ENCODE assay signal across 1 cellular context in the genomic region with DNA sequence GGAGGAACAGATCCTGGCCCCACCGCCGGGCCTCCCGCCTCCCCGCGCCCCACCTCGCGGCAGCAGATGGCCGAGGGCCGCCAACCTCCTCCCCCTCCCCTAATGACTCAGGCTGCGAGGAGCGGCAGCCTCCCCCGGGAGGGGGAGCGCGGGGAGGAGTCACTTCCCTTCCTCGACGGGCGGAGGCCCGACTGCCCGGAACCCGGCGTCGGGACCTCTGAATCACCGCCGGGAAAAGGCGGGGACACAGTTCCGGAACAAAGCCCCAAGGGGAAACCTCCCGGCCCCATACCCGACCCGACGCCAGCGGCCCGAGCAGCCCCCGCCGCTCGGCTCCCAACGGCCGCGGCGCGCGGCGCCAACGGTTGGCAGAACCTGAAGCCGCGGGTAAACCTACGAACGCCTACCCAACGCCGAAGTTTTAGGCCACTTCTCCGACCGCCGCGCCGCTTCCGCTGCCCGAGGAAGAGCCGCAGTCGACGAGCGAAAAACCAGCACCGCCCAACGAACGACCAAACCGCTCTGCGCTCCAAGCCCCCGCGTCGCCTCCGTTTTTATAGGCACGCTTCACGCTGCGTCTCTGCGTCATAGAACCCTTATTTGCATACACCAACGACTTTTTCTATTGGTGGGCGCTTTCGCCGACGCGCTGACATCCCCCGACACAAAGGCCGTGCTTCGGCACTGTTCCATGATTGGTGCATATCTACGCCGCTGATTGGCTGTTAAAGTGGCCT.
TF ChIP-seq lines count a peak whose summit lies in the region.

No MANE protein-coding gene starts in this region.

TF ChIP-seq in K562, 482 proteins besides CTCF, POLR2A, EP300 and RAD21 (continued from another document and continues in another):
- TF ChIP-seq GMEB1 (CRISPR knock-in tag; IDR thresholded peaks at IDR 0.05): peak; percentile 98
- peak; percentile 80 for TF ChIP-seq EP400 (IDR thresholded peaks at IDR 0.05)
- TF ChIP-seq, protein P1, sequence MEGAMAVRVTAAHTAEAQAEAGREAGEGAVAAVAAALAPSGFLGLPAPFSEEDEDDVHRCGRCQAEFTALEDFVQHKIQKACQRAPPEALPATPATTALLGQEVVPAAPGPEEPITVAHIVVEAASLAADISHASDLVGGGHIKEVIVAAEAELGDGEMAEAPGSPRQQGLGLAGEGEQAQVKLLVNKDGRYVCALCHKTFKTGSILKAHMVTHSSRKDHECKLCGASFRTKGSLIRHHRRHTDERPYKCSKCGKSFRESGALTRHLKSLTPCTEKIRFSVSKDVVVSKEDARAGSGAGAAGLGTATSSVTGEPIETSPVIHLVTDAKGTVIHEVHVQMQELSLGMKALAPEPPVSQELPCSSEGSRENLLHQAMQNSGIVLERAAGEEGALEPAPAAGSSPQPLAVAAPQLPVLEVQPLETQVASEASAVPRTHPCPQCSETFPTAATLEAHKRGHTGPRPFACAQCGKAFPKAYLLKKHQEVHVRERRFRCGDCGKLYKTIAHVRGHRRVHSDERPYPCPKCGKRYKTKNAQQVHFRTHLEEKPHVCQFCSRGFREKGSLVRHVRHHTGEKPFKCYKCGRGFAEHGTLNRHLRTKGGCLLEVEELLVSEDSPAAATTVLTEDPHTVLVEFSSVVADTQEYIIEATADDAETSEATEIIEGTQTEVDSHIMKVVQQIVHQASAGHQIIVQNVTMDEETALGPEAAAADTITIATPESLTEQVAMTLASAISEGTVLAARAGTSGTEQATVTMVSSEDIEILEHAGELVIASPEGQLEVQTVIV (CRISPR knock-in tag; IDR thresholded peaks at IDR 0.05; ENCODE audit: borderline replicate concordance): no peak; the same call in 1 of the 2 replicates
- no peak for TF ChIP-seq TFE3 (CRISPR knock-in tag; IDR thresholded peaks at IDR 0.05)
- TF ChIP-seq RBM22 (IDR thresholded peaks at IDR 0.05; ENCODE audit: low read depth, low read length, poor library complexity, severe bottlenecking): peak; percentile 99
- TF ChIP-seq ZBTB2 (IDR thresholded peaks at IDR 0.05): peak; percentile 98
- peak; percentile 99 for TF ChIP-seq POLR2H (tag; IDR thresholded peaks at IDR 0.05; ENCODE audit: low read depth)
- TF ChIP-seq KDM4B (IDR thresholded peaks at IDR 0.05; ENCODE audit: borderline replicate concordance in 2 of 2, low read depth in 1 of 2): no peak
- no peak for TF ChIP-seq SRSF3 (IDR thresholded peaks at IDR 0.05; ENCODE audit: insufficient read depth, low read length)
- TF ChIP-seq SMAD4 (CRISPR knock-in tag; conservative IDR thresholded peaks at IDR 0.05): peak; percentile 72
- TF ChIP-seq ETV5 (CRISPR knock-in tag; IDR thresholded peaks at IDR 0.05; ENCODE audit: low read depth): peak; percentile 89
- peak; percentile 37; the same call in 1 of the 2 replicates for TF ChIP-seq HOXB6 (CRISPR knock-in tag; IDR thresholded peaks at IDR 0.05; ENCODE audit: borderline replicate concordance)
- no peak for TF ChIP-seq ZBTB34 (CRISPR knock-in tag; IDR thresholded peaks at IDR 0.05)
- TF ChIP-seq, protein P2, sequence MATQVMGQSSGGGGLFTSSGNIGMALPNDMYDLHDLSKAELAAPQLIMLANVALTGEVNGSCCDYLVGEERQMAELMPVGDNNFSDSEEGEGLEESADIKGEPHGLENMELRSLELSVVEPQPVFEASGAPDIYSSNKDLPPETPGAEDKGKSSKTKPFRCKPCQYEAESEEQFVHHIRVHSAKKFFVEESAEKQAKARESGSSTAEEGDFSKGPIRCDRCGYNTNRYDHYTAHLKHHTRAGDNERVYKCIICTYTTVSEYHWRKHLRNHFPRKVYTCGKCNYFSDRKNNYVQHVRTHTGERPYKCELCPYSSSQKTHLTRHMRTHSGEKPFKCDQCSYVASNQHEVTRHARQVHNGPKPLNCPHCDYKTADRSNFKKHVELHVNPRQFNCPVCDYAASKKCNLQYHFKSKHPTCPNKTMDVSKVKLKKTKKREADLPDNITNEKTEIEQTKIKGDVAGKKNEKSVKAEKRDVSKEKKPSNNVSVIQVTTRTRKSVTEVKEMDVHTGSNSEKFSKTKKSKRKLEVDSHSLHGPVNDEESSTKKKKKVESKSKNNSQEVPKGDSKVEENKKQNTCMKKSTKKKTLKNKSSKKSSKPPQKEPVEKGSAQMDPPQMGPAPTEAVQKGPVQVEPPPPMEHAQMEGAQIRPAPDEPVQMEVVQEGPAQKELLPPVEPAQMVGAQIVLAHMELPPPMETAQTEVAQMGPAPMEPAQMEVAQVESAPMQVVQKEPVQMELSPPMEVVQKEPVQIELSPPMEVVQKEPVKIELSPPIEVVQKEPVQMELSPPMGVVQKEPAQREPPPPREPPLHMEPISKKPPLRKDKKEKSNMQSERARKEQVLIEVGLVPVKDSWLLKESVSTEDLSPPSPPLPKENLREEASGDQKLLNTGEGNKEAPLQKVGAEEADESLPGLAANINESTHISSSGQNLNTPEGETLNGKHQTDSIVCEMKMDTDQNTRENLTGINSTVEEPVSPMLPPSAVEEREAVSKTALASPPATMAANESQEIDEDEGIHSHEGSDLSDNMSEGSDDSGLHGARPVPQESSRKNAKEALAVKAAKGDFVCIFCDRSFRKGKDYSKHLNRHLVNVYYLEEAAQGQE (CRISPR knock-in tag; IDR thresholded peaks at IDR 0.05; ENCODE audit: low read depth): peak; percentile 75
- TF ChIP-seq GTF3C2 (IDR thresholded peaks at IDR 0.05; ENCODE audit: borderline replicate concordance, extremely low read depth, insufficient read length): no peak
- TF ChIP-seq RNF2 (IDR thresholded peaks at IDR 0.05): peak; percentile 51
- TF ChIP-seq PML (IDR thresholded peaks at IDR 0.05; ENCODE audit: low read length): peak; percentile 99
- TF ChIP-seq GTF2F1 (IDR thresholded peaks at IDR 0.05; ENCODE audit: low read depth, low read length): peak; percentile 98
- TF ChIP-seq DMBX1 (CRISPR knock-in tag; IDR thresholded peaks at IDR 0.05; ENCODE audit: borderline replicate concordance): peak; percentile 60; the same call in 1 of the 2 replicates
- TF ChIP-seq LCOR (CRISPR knock-in tag; IDR thresholded peaks at IDR 0.05): 0 out of 2 replicates have a peak, but pooled peaks have one; percentile 82
- TF ChIP-seq MNT (conservative IDR thresholded peaks at IDR 0.05): peak; percentile 54 to 79; a peak in 2 of 4 replicates
- TF ChIP-seq, protein P3, sequence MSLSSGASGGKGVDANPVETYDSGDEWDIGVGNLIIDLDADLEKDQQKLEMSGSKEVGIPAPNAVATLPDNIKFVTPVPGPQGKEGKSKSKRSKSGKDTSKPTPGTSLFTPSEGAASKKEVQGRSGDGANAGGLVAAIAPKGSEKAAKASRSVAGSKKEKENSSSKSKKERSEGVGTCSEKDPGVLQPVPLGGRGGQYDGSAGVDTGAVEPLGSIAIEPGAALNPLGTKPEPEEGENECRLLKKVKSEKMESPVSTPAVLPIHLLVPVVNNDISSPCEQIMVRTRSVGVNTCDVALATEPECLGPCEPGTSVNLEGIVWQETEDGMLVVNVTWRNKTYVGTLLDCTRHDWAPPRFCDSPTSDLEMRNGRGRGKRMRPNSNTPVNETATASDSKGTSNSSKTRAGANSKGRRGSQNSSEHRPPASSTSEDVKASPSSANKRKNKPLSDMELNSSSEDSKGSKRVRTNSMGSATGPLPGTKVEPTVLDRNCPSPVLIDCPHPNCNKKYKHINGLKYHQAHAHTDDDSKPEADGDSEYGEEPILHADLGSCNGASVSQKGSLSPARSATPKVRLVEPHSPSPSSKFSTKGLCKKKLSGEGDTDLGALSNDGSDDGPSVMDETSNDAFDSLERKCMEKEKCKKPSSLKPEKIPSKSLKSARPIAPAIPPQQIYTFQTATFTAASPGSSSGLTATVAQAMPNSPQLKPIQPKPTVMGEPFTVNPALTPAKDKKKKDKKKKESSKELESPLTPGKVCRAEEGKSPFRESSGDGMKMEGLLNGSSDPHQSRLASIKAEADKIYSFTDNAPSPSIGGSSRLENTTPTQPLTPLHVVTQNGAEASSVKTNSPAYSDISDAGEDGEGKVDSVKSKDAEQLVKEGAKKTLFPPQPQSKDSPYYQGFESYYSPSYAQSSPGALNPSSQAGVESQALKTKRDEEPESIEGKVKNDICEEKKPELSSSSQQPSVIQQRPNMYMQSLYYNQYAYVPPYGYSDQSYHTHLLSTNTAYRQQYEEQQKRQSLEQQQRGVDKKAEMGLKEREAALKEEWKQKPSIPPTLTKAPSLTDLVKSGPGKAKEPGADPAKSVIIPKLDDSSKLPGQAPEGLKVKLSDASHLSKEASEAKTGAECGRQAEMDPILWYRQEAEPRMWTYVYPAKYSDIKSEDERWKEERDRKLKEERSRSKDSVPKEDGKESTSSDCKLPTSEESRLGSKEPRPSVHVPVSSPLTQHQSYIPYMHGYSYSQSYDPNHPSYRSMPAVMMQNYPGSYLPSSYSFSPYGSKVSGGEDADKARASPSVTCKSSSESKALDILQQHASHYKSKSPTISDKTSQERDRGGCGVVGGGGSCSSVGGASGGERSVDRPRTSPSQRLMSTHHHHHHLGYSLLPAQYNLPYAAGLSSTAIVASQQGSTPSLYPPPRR (CRISPR knock-in tag; IDR thresholded peaks at IDR 0.05; ENCODE audit: borderline replicate concordance): peak; percentile 94; the same call in 1 of the 2 replicates
- TF ChIP-seq ZSCAN29 (IDR thresholded peaks at IDR 0.05): peak; percentile 60
- peak; percentile 62 for TF ChIP-seq ZNF232 (CRISPR knock-in tag; IDR thresholded peaks at IDR 0.05)
- peak; percentile 1 for TF ChIP-seq DACH1 (IDR thresholded peaks at IDR 0.05; ENCODE audit: partially characterized antibody)
- TF ChIP-seq CHCHD3 (CRISPR knock-in tag; IDR thresholded peaks at IDR 0.05): peak; percentile 88
- TF ChIP-seq ZNF57 (CRISPR knock-in tag; IDR thresholded peaks at IDR 0.05): 0 out of 2 replicates have a peak, but pooled peaks have one; percentile 5
- TF ChIP-seq POLR2AphosphoS2 (IDR thresholded peaks at IDR 0.05; ENCODE audit: low read length): peak; percentile 99
